In the genomic region with DNA sequence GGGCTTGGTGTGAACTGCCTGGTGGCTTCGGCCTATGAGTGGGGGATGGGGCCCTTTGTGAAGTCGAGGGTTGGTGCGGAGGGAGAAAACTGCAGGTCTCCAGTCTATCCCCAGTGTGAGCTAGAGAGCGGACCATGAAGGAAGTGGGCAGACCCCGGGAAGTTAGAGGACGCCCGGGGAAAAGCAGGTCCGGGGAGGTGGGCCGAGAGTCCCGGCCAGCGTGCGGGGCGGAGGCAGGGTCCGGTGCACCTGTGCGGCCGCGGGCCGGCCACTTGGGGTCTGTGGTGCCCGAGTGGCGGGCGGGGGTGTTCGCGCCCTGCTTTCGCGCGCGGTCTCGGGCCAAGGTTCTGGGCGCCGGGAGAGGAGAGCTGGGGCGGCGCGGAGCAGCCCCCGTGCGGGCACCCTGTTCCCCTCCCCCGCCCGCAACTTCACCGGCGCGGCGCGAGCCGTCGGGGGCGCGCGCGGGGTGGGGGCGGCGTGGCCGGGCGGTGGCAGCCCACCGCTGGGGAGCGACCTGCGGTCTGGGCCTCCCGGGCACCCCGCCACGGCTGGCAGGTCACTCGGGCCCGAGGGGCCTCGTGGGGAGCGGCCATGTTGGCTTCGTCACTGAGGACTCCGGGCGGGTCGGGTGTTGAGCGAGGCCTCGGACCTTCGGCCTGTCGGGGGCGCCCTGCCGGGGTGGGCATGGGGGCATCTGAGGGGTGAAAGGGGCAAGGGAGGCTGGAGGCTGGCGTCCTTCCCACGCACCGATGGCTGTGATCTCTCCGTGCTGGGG, we compare ENCODE assay signal across 8 cellular contexts. TPM values are rescaled to one million over a fixed set of nuclear protein-coding genes. Genes with fewer than 3 reads are reported as not detected.
DNase-seq lines count a peak whose midpoint lies in the region; ATAC-seq and TF ChIP-seq lines count a peak whose summit lies in the region.

No MANE protein-coding gene starts in this region.

- H3K4me2 ChIP-seq in SU-DHL-6 (ENCODE audit: low read depth, low read length, poor library complexity, severe bottlenecking) = peak overlapping the region; percentile 41

- H3K36me3 ChIP-seq in SU-DHL-6 (ENCODE audit: low read length) (peaks cover 24% of the 10 kb centered on the region; the same call in 1 of the 2 replicates), psoas muscle (ENCODE audit: insufficient read depth in 1 of 2, low read depth in 1 of 2) (peaks cover 0 to 7% of the 10 kb centered on the region in 2 donors)

- peaks cover 17% of the 10 kb centered on the region; the same call in 1 of the 2 replicates for H4K20me1 ChIP-seq in SU-DHL-6 (ENCODE audit: low read depth, low read length)

- no peaks in the 10 kb centered on the region for H3K79me2 ChIP-seq in SU-DHL-6 (ENCODE audit: insufficient read depth, low read length)

- H3K27me3 ChIP-seq in SU-DHL-6 (ENCODE audit: low read length) (no peaks in the 10 kb centered on the region), right cardiac atrium (ENCODE audit: control insufficient read depth, insufficient read depth) (no peaks in the 10 kb centered on the region), psoas muscle (ENCODE audit: insufficient read depth in 3 of 3, low read length in 2 of 3) (no peaks in the 10 kb centered on the region)

- H3K4me3 ChIP-seq in SU-DHL-6 (ENCODE audit: insufficient read depth, low read length, poor library complexity, severe bottlenecking) = no peak overlapping the region
- peak overlapping the region; percentile 76 for H3K4me3 ChIP-seq in right cardiac atrium (ENCODE audit: low read length)
- peak overlapping the region; percentile 82 for H3K4me3 ChIP-seq in psoas muscle

- intact Hi-C loops in right cardiac atrium (cut with DNase I) (no loop called here), psoas muscle (cut with DNase I) (no loop called here)

- H2AFZ ChIP-seq in SU-DHL-6 (ENCODE audit: low read depth, low read length, severe bottlenecking) = no peak overlapping the region

- TF ChIP-seq CTCF in SU-DHL-6 (IDR thresholded peaks at IDR 0.05; ENCODE audit: insufficient read depth, low read length, poor library complexity, severe bottlenecking) = no peak
- peak; percentile 11 for TF ChIP-seq CTCF in psoas muscle (IDR thresholded peaks at IDR 0.05)

- H3K9me3 ChIP-seq in SU-DHL-6 (ENCODE audit: insufficient read depth, low read length) (no peaks in the 10 kb centered on the region), right cardiac atrium (ENCODE audit: control insufficient read depth, low read length) (no peaks in the 10 kb centered on the region), psoas muscle (no peaks in the 10 kb centered on the region)

- WGBS in right cardiac atrium = 2% methylated on average over 76 of the region's 76 CpGs
- WGBS in psoas muscle, 3 donors = 1 to 7% (median 1%) methylated on average over 30 to 70 of the region's 76 CpGs

- H3K4me1 ChIP-seq in right cardiac atrium (ENCODE audit: control insufficient read depth, insufficient read depth, low read length) (no peaks in the 10 kb centered on the region), psoas muscle (peaks cover 61% of the 10 kb centered on the region)

- H3K9me2 ChIP-seq in SU-DHL-6 (replicated peaks; ENCODE audit: insufficient read depth, low read length) = no peaks in the 10 kb centered on the region

- no peak overlapping the region for H3K27ac ChIP-seq in SU-DHL-6 (ENCODE audit: low read depth, low read length)
- peak overlapping the region; percentile 13 for H3K27ac ChIP-seq in right cardiac atrium (ENCODE audit: low read length)
- peak overlapping the region; percentile 97 for H3K27ac ChIP-seq in psoas muscle

- ATAC-seq in HG03432 (IDR thresholded peaks at IDR 0.05; ENCODE audit: unreplicated experiment) (peak; percentile 28), right cardiac atrium (peak; percentile 41 to 47), psoas muscle (peak; percentile 48 to 69 (median 62))

- H3K9ac ChIP-seq in SU-DHL-6 (ENCODE audit: low read length) = peak overlapping the region; percentile 14; the same call in 1 of the 2 replicates

- peaks cover 10% of the 10 kb centered on the region for H3F3A ChIP-seq in SU-DHL-6 (ENCODE audit: insufficient read depth)

- peak; percentile 18 for DNase-seq in SKM-1 (lab: John Stamatoyannopoulos, UW; ENCODE audit: unreplicated experiment)
- no peak for DNase-seq in SKM-1 treated with dmso at 0.1 percent for 144 hours (lab: John Stamatoyannopoulos, UW; ENCODE audit: unreplicated experiment)
- peak in 44 of 58 donors; percentile 10 to 68 (median 40) for DNase-seq in anterior cingulate cortex (lab: John Stamatoyannopoulos, UW)
- DNase-seq in right cardiac atrium = peak; percentile 65 to 84 (median 80)
- peak; percentile 61 to 81 for DNase-seq in psoas muscle
- no peak for DNase-seq in NK-92 (lab: John Stamatoyannopoulos, UW; ENCODE audit: unreplicated experiment)

RNA-seq across cellular contexts. Expression of a gene that starts 4.8 kb away (rescaled TPM):
- total RNA-seq in right cardiac atrium (10 to 100 TPM; 47.9 to 64.4 (median 53.0) TPM), psoas muscle (100 to 1,000 TPM in 1 of 4 donors, 10 to 100 TPM in 3; 54.1 to 112 (median 90.1) TPM)
- polyA plus RNA-seq in right cardiac atrium (51.8 TPM), psoas muscle (10 to 100 TPM; 66.3 to 86.5 (median 66.6) TPM)

Comparison
In these comparisons a context has a peak if more than half of its experiments do, and no peak if none do; other contexts are left out.
1. DNase-seq: peak in SKM-1 (single experiment), anterior cingulate cortex (44 of 58), right cardiac atrium (3 of 3) and psoas muscle (2 of 2); none in SKM-1 treated with dmso at 0.1 percent for 144 hours (single experiment) and NK-92 (single experiment).
2. Peak in every context shown above with its lines, with median percentiles within 50 percentile points of each other: ATAC-seq.